Comparison of ENCODE assay signal across 9 cellular contexts in genomic region chr2:195898505-195898904, GRCh38.
A peak's percentile ranks its signal among the peaks of the same experiment; 100 is the strongest.
DNase-seq lines count a peak whose midpoint lies in the region; ATAC-seq and TF ChIP-seq lines count a peak whose summit lies in the region.
"Had no signal": no experiment of that assay in that cellular context is flagged by ENCODE, and none has a peak within 500 bp of the region (broad histone marks: within the 10 kb centered on the region; RNA-seq: fewer than 3 reads in every experiment).

No MANE protein-coding gene starts in this region.

- H3K27ac Mint-ChIP-seq in WTC11 = no peak overlapping the region
- H3K27ac Mint-ChIP-seq: dendritic cell treated with granulocyte-macrophage colony-stimulating factor and Interleukin-4, amounts not matched to agents 40 ng/mL and 50 ng/mL, for 4 days had no signal

- no peak overlapping the region for H3K4me3 Mint-ChIP-seq in WTC11
- H3K4me3 Mint-ChIP-seq: dendritic cell treated with granulocyte-macrophage colony-stimulating factor and Interleukin-4, amounts not matched to agents 40 ng/mL and 50 ng/mL, for 4 days had no signal

- in situ Hi-C loops in GM13977 (cut with MboI; ENCODE audit: low pct_unique_long_range_greater_than_20kb, low sequenced_read_pairs, unreplicated experiment) = no loop called here

- ATAC-seq in left ventricle myocardium superior (peak; percentile 74), WTC11 (no peak)

- H3K9me3 Mint-ChIP-seq in WTC11 = peaks cover 9% of the 10 kb centered on the region
- H3K9me3 Mint-ChIP-seq: dendritic cell treated with granulocyte-macrophage colony-stimulating factor and Interleukin-4, amounts not matched to agents 40 ng/mL and 50 ng/mL, for 4 days had no signal

- H3K36me3 Mint-ChIP-seq in WTC11 = no peaks in the 10 kb centered on the region

- TF ChIP-seq CTCF in WTC11 (IDR thresholded peaks at IDR 0.05) (no peak), GM13977 (IDR thresholded peaks at IDR 0.05; ENCODE audit: extremely low read depth, insufficient read depth, missing control alignments) (no peak)

- POLR2A ChIA-PET in WTC11 (lab: Charles Lee) = no interaction called here

- intact Hi-C loops in left ventricle myocardium superior (cut with micrococcal nuclease) = no loop called here

- no peaks in the 10 kb centered on the region for H3K4me1 Mint-ChIP-seq in WTC11

- DNase-seq in HS-5 (ENCODE audit: low read depth) (peak; percentile 92), amniotic epithelial cell (ENCODE audit: low read depth) (peak; percentile 98), left ventricle myocardium superior (peak; percentile 85), stromal cell of bone marrow (ENCODE audit: low read depth) (peak; percentile 96), DMS153 (lab: John Stamatoyannopoulos, UW) (no peak), WTC11 (ENCODE audit: low spot score) (no peak), GM13977 (ENCODE audit: low spot score) (no peak)
- no peak for DNase-seq in stimulated activated CD4-positive, alpha-beta T cell treated with anti-CD3 and anti-CD28 coated beads, Interleukin-15, amount 100 ng/mL, for 24 hours

- CTCF ChIA-PET in WTC11 (lab: Charles Lee) = no interaction called here

- no peaks in the 10 kb centered on the region for H3K27me3 Mint-ChIP-seq in WTC11 (ENCODE audit: low read depth)
- H3K27me3 Mint-ChIP-seq: dendritic cell treated with granulocyte-macrophage colony-stimulating factor and Interleukin-4, amounts not matched to agents 40 ng/mL and 50 ng/mL, for 4 days had no signal

TF ChIP-seq in WTC11, 78 proteins besides CTCF, POLR2A, EP300 and RAD21 (continues in another document):
- no peak for TF ChIP-seq HMGA2 (CRISPR knock-in tag; IDR thresholded peaks at IDR 0.05)
- no peak for TF ChIP-seq NR1H2 (CRISPR knock-in tag; IDR thresholded peaks at IDR 0.05)
- TF ChIP-seq GTF2I (CRISPR knock-in tag; conservative IDR thresholded peaks at IDR 0.05) = no peak
- TF ChIP-seq ZNF263 (CRISPR knock-in tag; IDR thresholded peaks at IDR 0.05; ENCODE audit: low read depth) = no peak
- TF ChIP-seq MAX (CRISPR knock-in tag; IDR thresholded peaks at IDR 0.05) = no peak
- no peak for TF ChIP-seq EMX1 (CRISPR knock-in tag; IDR thresholded peaks at IDR 0.05)
- no peak for TF ChIP-seq OVOL2 (CRISPR knock-in tag; IDR thresholded peaks at IDR 0.05; ENCODE audit: borderline replicate concordance)
- no peak for TF ChIP-seq E2F4 (CRISPR knock-in tag; IDR thresholded peaks at IDR 0.05; ENCODE audit: borderline replicate concordance, low read depth)
- no peak for TF ChIP-seq TEAD4 (CRISPR knock-in tag; IDR thresholded peaks at IDR 0.05)
- no peak for TF ChIP-seq ZNF532 (CRISPR knock-in tag; IDR thresholded peaks at IDR 0.05; ENCODE audit: borderline replicate concordance)
- TF ChIP-seq USF1 (CRISPR knock-in tag; IDR thresholded peaks at IDR 0.05) = no peak
- no peak for TF ChIP-seq ZNF138 (CRISPR knock-in tag; conservative IDR thresholded peaks at IDR 0.05)
- TF ChIP-seq ATF6 (CRISPR knock-in tag; IDR thresholded peaks at IDR 0.05) = no peak
- no peak for TF ChIP-seq ARID4B (CRISPR knock-in tag; IDR thresholded peaks at IDR 0.05; ENCODE audit: borderline replicate concordance)

Comparison
In these comparisons a context has a peak if more than half of its experiments do, and no peak if none do; other contexts are left out.
1. DNase-seq: peak in HS-5 (single experiment), amniotic epithelial cell (single experiment), left ventricle myocardium superior (single experiment) and stromal cell of bone marrow (single experiment); none in DMS153 (single experiment), WTC11 (single experiment), GM13977 (single experiment) and stimulated activated CD4-positive, alpha-beta T cell treated with anti-CD3 and anti-CD28 coated beads, Interleukin-15, amount 100 ng/mL, for 24 hours (single experiment).